In the genomic region with DNA sequence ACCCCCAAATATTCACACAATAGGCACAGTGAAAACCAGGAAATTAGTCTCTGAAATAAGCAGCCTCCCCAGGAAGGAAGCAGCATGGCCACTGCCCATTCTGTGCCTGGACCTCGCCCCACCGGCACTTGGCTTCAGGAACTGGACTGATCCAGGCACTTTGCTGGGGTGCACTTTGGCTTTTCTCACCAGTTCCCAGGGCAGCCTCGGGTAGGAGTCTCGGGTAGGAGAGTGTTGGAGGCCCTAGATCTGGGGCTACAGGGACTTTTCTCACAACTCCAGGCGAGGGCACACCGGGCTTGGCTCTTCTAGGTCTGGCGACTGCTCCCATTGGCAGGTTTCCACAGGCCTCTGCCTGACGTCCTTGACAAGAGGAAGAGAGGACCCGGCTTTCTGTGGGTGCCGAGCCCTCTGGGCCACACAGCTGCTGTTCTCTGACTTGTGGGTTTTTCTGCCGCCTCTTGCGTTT, we compare ENCODE assay signal across 13 cellular contexts. TPM values are rescaled to one million over a fixed set of nuclear protein-coding genes. Genes with fewer than 3 reads are reported as not detected.
A peak's percentile ranks its signal among the peaks of the same experiment; 100 is the strongest.
DNase-seq lines count a peak whose midpoint lies in the region; ATAC-seq, FAIRE-seq and TF ChIP-seq lines count a peak whose summit lies in the region.
"Had no signal": no experiment of that assay in that cellular context is flagged by ENCODE, and none has a peak within 500 bp of the region (broad histone marks: within the 10 kb centered on the region; RNA-seq: fewer than 3 reads in every experiment).

No MANE protein-coding gene starts in this region.

- H3K36me3 ChIP-seq in pancreas (no peaks in the 10 kb centered on the region), aorta (ENCODE audit: control insufficient read depth in 1 of 2, insufficient read depth in 2 of 2, low read length in 1 of 2) (peaks cover 0 to 2% of the 10 kb centered on the region in 2 donors), breast epithelium (no peaks in the 10 kb centered on the region)

- H3K4me3 ChIP-seq in pancreas (no peak overlapping the region), aorta (ENCODE audit: low read length in 2 of 2) (no peak overlapping the region), breast epithelium (peak overlapping the region in 1 of 3 donors; percentile 6)

- H3K27ac ChIP-seq in pancreas (no peak overlapping the region), aorta (ENCODE audit: low read depth in 1 of 2, low read length in 2 of 2) (no peak overlapping the region), breast epithelium (peak overlapping the region in 1 of 2 donors; percentile 66)

- no peak for DNase-seq in activated naive CD8-positive, alpha-beta T cell treated with anti-CD3 and anti-CD28 coated beads, Interleukin-2, amount 50 U/mL, for 24 hours
- peak; percentile 57 for DNase-seq in left cardiac atrium
- peak in 5 of 6 donors; percentile 34 to 80 (median 62) for DNase-seq in pancreas
- peak in 1 of 2 donors; percentile 74 for DNase-seq in aorta
- DNase-seq in NCI-H1092 (lab: John Stamatoyannopoulos, UW): no peak
- DNase-seq in activated CD4-positive, alpha-beta T cell treated with anti-CD3 and anti-CD28 coated beads for 36 hours: no peak
- DNase-seq in breast epithelium (ENCODE audit: low spot score in 2 of 2): no peak
- DNase-seq: activated CD8-positive, alpha-beta memory T cell treated with anti-CD3 and anti-CD28 coated beads, Interleukin-2, amount 50 U/mL, for 48 hours; COR-L47; midbrain had no signal

- H3K9me3 ChIP-seq in pancreas (no peaks in the 10 kb centered on the region), aorta (ENCODE audit: control insufficient read depth, low read length) (no peaks in the 10 kb centered on the region), breast epithelium (no peaks in the 10 kb centered on the region)

- no peak overlapping the region for H3K4me3 Mint-ChIP-seq in activated naive CD8-positive, alpha-beta T cell
- H3K4me3 Mint-ChIP-seq in activated naive CD8-positive, alpha-beta T cell treated with anti-CD3 and anti-CD28 coated beads, Interleukin-2, amount 50 U/mL, for 24 hours: no peak overlapping the region
- H3K4me3 Mint-ChIP-seq in activated CD4-positive, alpha-beta T cell treated with anti-CD3 and anti-CD28 coated beads for 36 hours: no peak overlapping the region
- H3K4me3 Mint-ChIP-seq: stimulated activated naive CD8-positive, alpha-beta T cell treated with anti-CD3 and anti-CD28 coated beads, Interleukin-15, Interleukin-2, amounts not matched to agents 100 ng/mL and 50 ng/mL, for 24 hours had no signal

- H3K9me3 Mint-ChIP-seq in activated naive CD8-positive, alpha-beta T cell (ENCODE audit: low read depth): no peaks in the 10 kb centered on the region
- no peaks in the 10 kb centered on the region for H3K9me3 Mint-ChIP-seq in activated naive CD8-positive, alpha-beta T cell treated with anti-CD3 and anti-CD28 coated beads, Interleukin-2, amount 50 U/mL, for 24 hours
- no peaks in the 10 kb centered on the region for H3K9me3 Mint-ChIP-seq in activated CD4-positive, alpha-beta T cell treated with anti-CD3 and anti-CD28 coated beads for 36 hours (ENCODE audit: low read depth)
- H3K9me3 Mint-ChIP-seq: stimulated activated naive CD8-positive, alpha-beta T cell treated with anti-CD3 and anti-CD28 coated beads, Interleukin-15, Interleukin-2, amounts not matched to agents 100 ng/mL and 50 ng/mL, for 24 hours had no signal

- TF ChIP-seq CTCF in pancreas (IDR thresholded peaks at IDR 0.05) (no peak), breast epithelium (IDR thresholded peaks at IDR 0.05) (no peak)

- no peak for TF ChIP-seq POLR2A in breast epithelium (IDR thresholded peaks at IDR 0.05)

- intact Hi-C loops in left cardiac atrium (cut with DNase I): no loop called here
- intact Hi-C loops in pancreas (cut with DNase I): no loop called here
- intact Hi-C loops in aorta (cut with DNase I): no loop called here
- intact Hi-C loops in activated CD4-positive, alpha-beta T cell treated with anti-CD3 and anti-CD28 coated beads for 36 hours (cut with DNase I, micrococcal nuclease): no loop called here
- intact Hi-C loops in breast epithelium (cut with DNase I; ENCODE audit: low total_unique reads): no loop called here

- peaks cover 0 to 5% (median 3%) of the 10 kb centered on the region in 3 donors for H3K4me1 ChIP-seq in pancreas
- H3K4me1 ChIP-seq in aorta (ENCODE audit: control insufficient read depth in 1 of 2, insufficient read depth in 2 of 2, low read length in 2 of 2): peaks cover 2% of the 10 kb centered on the region in 2 donors
- no peaks in the 10 kb centered on the region for H3K4me1 ChIP-seq in breast epithelium

- peak overlapping the region; percentile 17 for H3K27ac Mint-ChIP-seq in activated naive CD8-positive, alpha-beta T cell
- no peak overlapping the region for H3K27ac Mint-ChIP-seq in activated naive CD8-positive, alpha-beta T cell treated with anti-CD3 and anti-CD28 coated beads, Interleukin-2, amount 50 U/mL, for 24 hours
- H3K27ac Mint-ChIP-seq in activated CD4-positive, alpha-beta T cell treated with anti-CD3 and anti-CD28 coated beads for 36 hours: no peak overlapping the region
- H3K27ac Mint-ChIP-seq: stimulated activated naive CD8-positive, alpha-beta T cell treated with anti-CD3 and anti-CD28 coated beads, Interleukin-15, Interleukin-2, amounts not matched to agents 100 ng/mL and 50 ng/mL, for 24 hours had no signal

- CTCF ChIA-PET in activated CD4-positive, alpha-beta T cell treated with anti-CD3 and anti-CD28 coated beads for 36 hours (lab: Charles Lee): interaction anchor here (0.6 kb wide), 1 partner anchor 114 kb away, joined by 3 read pairs; no protein-coding TSS in a partner anchor

- no peaks in the 10 kb centered on the region for H3K36me3 Mint-ChIP-seq in activated naive CD8-positive, alpha-beta T cell
- H3K36me3 Mint-ChIP-seq in activated naive CD8-positive, alpha-beta T cell treated with anti-CD3 and anti-CD28 coated beads, Interleukin-2, amount 50 U/mL, for 24 hours (ENCODE audit: low read depth): peaks cover 5% of the 10 kb centered on the region
- no peaks in the 10 kb centered on the region for H3K36me3 Mint-ChIP-seq in activated CD4-positive, alpha-beta T cell treated with anti-CD3 and anti-CD28 coated beads for 36 hours (ENCODE audit: low read depth)

- no peak for FAIRE-seq in pancreas (lab: Jason Lieb, UNC)
- FAIRE-seq: A204.1 had no signal

- POLR2A ChIA-PET in activated CD4-positive, alpha-beta T cell treated with anti-CD3 and anti-CD28 coated beads for 36 hours (lab: Charles Lee): no interaction called here

- peaks cover 57% of the 10 kb centered on the region for H3K4me1 Mint-ChIP-seq in activated naive CD8-positive, alpha-beta T cell (ENCODE audit: low read depth)
- peaks cover 69% of the 10 kb centered on the region for H3K4me1 Mint-ChIP-seq in activated naive CD8-positive, alpha-beta T cell treated with anti-CD3 and anti-CD28 coated beads, Interleukin-2, amount 50 U/mL, for 24 hours
- H3K4me1 Mint-ChIP-seq in activated CD4-positive, alpha-beta T cell treated with anti-CD3 and anti-CD28 coated beads for 36 hours: peaks cover 44% of the 10 kb centered on the region

- H3K27me3 ChIP-seq in pancreas (no peaks in the 10 kb centered on the region), aorta (ENCODE audit: control insufficient read depth in 1 of 2, insufficient read depth in 2 of 2, low read length in 1 of 2) (no peaks in the 10 kb centered on the region), breast epithelium (no peaks in the 10 kb centered on the region)

- 36 to 40% methylated on average over 11 to 12 of the region's 12 CpGs for WGBS in pancreas, 2 donors
- 10 to 11% methylated on average over 12 of the region's 12 CpGs for WGBS in aorta, 2 donors

- H3K27me3 Mint-ChIP-seq in activated naive CD8-positive, alpha-beta T cell: no peaks in the 10 kb centered on the region
- no peaks in the 10 kb centered on the region for H3K27me3 Mint-ChIP-seq in activated naive CD8-positive, alpha-beta T cell treated with anti-CD3 and anti-CD28 coated beads, Interleukin-2, amount 50 U/mL, for 24 hours
- H3K27me3 Mint-ChIP-seq in activated CD4-positive, alpha-beta T cell treated with anti-CD3 and anti-CD28 coated beads for 36 hours: no peaks in the 10 kb centered on the region
- H3K27me3 Mint-ChIP-seq: stimulated activated naive CD8-positive, alpha-beta T cell treated with anti-CD3 and anti-CD28 coated beads, Interleukin-15, Interleukin-2, amounts not matched to agents 100 ng/mL and 50 ng/mL, for 24 hours had no signal

- no peak for ATAC-seq in activated naive CD8-positive, alpha-beta T cell treated with anti-CD3 and anti-CD28 coated beads, Interleukin-2, amount 50 U/mL, for 24 hours
- peak; percentile 45 to 60 for ATAC-seq in left cardiac atrium
- ATAC-seq in pancreas: peak; percentile 40 to 83 (median 66)
- peak; percentile 9 for ATAC-seq in aorta (ENCODE audit: low FRiP score)
- no peak for ATAC-seq in activated CD4-positive, alpha-beta T cell treated with anti-CD3 and anti-CD28 coated beads for 36 hours

RNA-seq across cellular contexts. Expression of gene ADARB1, which starts 18.7 kb away (rescaled TPM):
- 10 to 100 TPM; 20.6 to 21.7 TPM for total RNA-seq in left cardiac atrium
- total RNA-seq in pancreas: 10 to 100 TPM in 1 of 6 donors, 1 to 10 TPM in 5; 5.4 to 10.1 (median 6.3) TPM
- 1 to 10 TPM; 5.6 to 7.9 TPM for polyA plus RNA-seq in pancreas
- total RNA-seq in aorta: 100 to 1,000 TPM in 1 of 2 donors, 10 to 100 TPM in 1; 87.9 to 224 TPM
- 10 to 100 TPM; 54.7 to 93.3 TPM for polyA plus RNA-seq in aorta
- 10 to 100 TPM; 32.8 to 37.7 TPM for total RNA-seq in activated CD4-positive, alpha-beta T cell treated with anti-CD3 and anti-CD28 coated beads for 36 hours
- total RNA-seq in breast epithelium: 10 to 100 TPM; 19.9 to 21.3 (median 20.0) TPM

Comparison
In these comparisons a context has a peak if more than half of its experiments do, and no peak if none do; other contexts are left out.
1. ATAC-seq: peak in left cardiac atrium (2 of 2), pancreas (4 of 4) and aorta (single experiment); none in activated naive CD8-positive, alpha-beta T cell treated with anti-CD3 and anti-CD28 coated beads, Interleukin-2, amount 50 U/mL, for 24 hours (single experiment) and activated CD4-positive, alpha-beta T cell treated with anti-CD3 and anti-CD28 coated beads for 36 hours (single experiment).
2. DNase-seq: peak in left cardiac atrium (single experiment) and pancreas (5 of 6); none in activated naive CD8-positive, alpha-beta T cell treated with anti-CD3 and anti-CD28 coated beads, Interleukin-2, amount 50 U/mL, for 24 hours (single experiment), NCI-H1092 (single experiment), activated CD4-positive, alpha-beta T cell treated with anti-CD3 and anti-CD28 coated beads for 36 hours (single experiment) and breast epithelium (0 of 2).